In the genomic region with DNA sequence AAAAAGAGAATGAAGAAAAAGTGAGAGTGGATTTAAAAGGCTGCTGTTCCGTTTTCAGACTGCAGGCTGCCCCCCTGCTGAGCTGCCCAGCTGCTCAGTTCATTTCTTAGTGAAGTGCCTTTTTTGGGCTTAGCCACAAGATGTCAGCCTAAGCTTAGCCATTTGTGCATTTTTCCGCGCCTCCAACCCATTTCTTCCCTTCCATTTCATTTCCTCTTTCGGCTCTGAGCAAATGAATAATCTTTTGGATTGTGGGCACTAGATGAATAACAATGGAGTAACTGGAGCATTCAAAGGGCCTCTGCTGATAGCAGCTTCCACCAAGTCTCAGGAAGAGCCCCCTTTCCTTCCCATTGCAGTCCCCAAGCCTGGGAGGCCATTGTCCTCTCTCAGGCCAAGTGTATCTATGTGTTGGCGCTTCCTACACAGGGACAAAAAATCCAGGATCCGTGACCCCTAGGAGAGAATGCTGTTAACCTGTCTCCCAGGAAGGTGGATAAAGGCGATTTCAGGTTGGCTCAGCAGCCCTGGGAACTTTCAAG, we compare ENCODE assay signal across 1 cellular context.
TF ChIP-seq lines count a peak whose summit lies in the region.

No MANE protein-coding gene starts in this region.

TF ChIP-seq in HepG2, 621 proteins besides CTCF, POLR2A, EP300 and RAD21 (continued from another document and continues in another):
- TF ChIP-seq ZNF644 (CRISPR knock-in tag; IDR thresholded peaks at IDR 0.05; ENCODE audit: low read depth) = 0 out of 2 replicates have a peak, but pooled peaks have one; percentile 74
- TF ChIP-seq RFX1 (IDR thresholded peaks at IDR 0.05) = no peak
- TF ChIP-seq NFE2L2 (IDR thresholded peaks at IDR 0.05; ENCODE audit: low read length) = no peak
- TF ChIP-seq CBX5 (CRISPR knock-in tag; IDR thresholded peaks at IDR 0.05; ENCODE audit: borderline replicate concordance) = peak; percentile 25; the same call in 1 of the 2 replicates
- peak; percentile 58; the same call in 1 of the 2 replicates for TF ChIP-seq RFXANK (CRISPR knock-in tag; IDR thresholded peaks at IDR 0.05)
- no peak for TF ChIP-seq NCOA5 (CRISPR knock-in tag; IDR thresholded peaks at IDR 0.05)
- no peak for TF ChIP-seq ELF4 (CRISPR knock-in tag; IDR thresholded peaks at IDR 0.05; ENCODE audit: borderline replicate concordance)
- 0 out of 2 replicates have a peak, but pooled peaks have one; percentile 59 for TF ChIP-seq CC2D1A (CRISPR knock-in tag; IDR thresholded peaks at IDR 0.05)
- no peak for TF ChIP-seq HHEX (CRISPR knock-in tag; IDR thresholded peaks at IDR 0.05)
- peak; percentile 39; the same call in 1 of the 2 replicates for TF ChIP-seq SALL2 (CRISPR knock-in tag; IDR thresholded peaks at IDR 0.05)
- no peak for TF ChIP-seq BCL6 (CRISPR knock-in tag; IDR thresholded peaks at IDR 0.05)
- TF ChIP-seq, protein P1, sequence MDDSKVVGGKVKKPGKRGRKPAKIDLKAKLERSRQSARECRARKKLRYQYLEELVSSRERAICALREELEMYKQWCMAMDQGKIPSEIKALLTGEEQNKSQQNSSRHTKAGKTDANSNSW (CRISPR knock-in tag; IDR thresholded peaks at IDR 0.05; ENCODE audit: borderline replicate concordance) = no peak
- no peak; the same call in 1 of the 2 replicates for TF ChIP-seq FOSL2 (CRISPR knock-in tag; IDR thresholded peaks at IDR 0.05)
- TF ChIP-seq, protein P2, sequence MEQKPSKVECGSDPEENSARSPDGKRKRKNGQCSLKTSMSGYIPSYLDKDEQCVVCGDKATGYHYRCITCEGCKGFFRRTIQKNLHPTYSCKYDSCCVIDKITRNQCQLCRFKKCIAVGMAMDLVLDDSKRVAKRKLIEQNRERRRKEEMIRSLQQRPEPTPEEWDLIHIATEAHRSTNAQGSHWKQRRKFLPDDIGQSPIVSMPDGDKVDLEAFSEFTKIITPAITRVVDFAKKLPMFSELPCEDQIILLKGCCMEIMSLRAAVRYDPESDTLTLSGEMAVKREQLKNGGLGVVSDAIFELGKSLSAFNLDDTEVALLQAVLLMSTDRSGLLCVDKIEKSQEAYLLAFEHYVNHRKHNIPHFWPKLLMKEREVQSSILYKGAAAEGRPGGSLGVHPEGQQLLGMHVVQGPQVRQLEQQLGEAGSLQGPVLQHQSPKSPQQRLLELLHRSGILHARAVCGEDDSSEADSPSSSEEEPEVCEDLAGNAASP (CRISPR knock-in tag; IDR thresholded peaks at IDR 0.05; ENCODE audit: borderline replicate concordance) = peak; percentile 65; the same call in 1 of the 2 replicates
- 0 out of 2 replicates have a peak, but pooled peaks have one; percentile 39 for TF ChIP-seq MEIS2 (CRISPR knock-in tag; IDR thresholded peaks at IDR 0.05)
- TF ChIP-seq, protein P3, sequence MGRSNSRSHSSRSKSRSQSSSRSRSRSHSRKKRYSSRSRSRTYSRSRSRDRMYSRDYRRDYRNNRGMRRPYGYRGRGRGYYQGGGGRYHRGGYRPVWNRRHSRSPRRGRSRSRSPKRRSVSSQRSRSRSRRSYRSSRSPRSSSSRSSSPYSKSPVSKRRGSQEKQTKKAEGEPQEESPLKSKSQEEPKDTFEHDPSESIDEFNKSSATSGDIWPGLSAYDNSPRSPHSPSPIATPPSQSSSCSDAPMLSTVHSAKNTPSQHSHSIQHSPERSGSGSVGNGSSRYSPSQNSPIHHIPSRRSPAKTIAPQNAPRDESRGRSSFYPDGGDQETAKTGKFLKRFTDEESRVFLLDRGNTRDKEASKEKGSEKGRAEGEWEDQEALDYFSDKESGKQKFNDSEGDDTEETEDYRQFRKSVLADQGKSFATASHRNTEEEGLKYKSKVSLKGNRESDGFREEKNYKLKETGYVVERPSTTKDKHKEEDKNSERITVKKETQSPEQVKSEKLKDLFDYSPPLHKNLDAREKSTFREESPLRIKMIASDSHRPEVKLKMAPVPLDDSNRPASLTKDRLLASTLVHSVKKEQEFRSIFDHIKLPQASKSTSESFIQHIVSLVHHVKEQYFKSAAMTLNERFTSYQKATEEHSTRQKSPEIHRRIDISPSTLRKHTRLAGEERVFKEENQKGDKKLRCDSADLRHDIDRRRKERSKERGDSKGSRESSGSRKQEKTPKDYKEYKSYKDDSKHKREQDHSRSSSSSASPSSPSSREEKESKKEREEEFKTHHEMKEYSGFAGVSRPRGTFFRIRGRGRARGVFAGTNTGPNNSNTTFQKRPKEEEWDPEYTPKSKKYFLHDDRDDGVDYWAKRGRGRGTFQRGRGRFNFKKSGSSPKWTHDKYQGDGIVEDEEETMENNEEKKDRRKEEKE (IDR thresholded peaks at IDR 0.05) = no peak
- TF ChIP-seq ZMAT3 (CRISPR knock-in tag; conservative IDR thresholded peaks at IDR 0.05) = no peak
- TF ChIP-seq ZNF629 (CRISPR knock-in tag; conservative IDR thresholded peaks at IDR 0.05) = 0 out of 2 replicates have a peak, but pooled peaks have one; percentile 5
- TF ChIP-seq DMAP1 (CRISPR knock-in tag; IDR thresholded peaks at IDR 0.05) = no peak
- TF ChIP-seq ERF (CRISPR knock-in tag; IDR thresholded peaks at IDR 0.05) = peak; percentile 92
- TF ChIP-seq, protein P4, sequence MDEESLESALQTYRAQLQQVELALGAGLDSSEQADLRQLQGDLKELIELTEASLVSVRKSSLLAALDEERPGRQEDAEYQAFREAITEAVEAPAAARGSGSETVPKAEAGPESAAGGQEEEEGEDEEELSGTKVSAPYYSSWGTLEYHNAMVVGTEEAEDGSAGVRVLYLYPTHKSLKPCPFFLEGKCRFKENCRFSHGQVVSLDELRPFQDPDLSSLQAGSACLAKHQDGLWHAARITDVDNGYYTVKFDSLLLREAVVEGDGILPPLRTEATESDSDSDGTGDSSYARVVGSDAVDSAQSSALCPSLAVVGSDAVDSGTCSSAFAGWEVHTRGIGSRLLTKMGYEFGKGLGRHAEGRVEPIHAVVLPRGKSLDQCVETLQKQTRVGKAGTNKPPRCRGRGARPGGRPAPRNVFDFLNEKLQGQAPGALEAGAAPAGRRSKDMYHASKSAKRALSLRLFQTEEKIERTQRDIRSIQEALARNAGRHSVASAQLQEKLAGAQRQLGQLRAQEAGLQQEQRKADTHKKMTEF (CRISPR knock-in tag; IDR thresholded peaks at IDR 0.05) = peak; percentile 22; the same call in 1 of the 2 replicates
- 0 out of 2 replicates have a peak, but pooled peaks have one; percentile 43 for TF ChIP-seq SIN3B (IDR thresholded peaks at IDR 0.05; ENCODE audit: low read length)
- peak; percentile 38; the same call in 1 of the 2 replicates for TF ChIP-seq YEATS2 (CRISPR knock-in tag; IDR thresholded peaks at IDR 0.05; ENCODE audit: borderline replicate concordance)
- no peak for TF ChIP-seq ZNF569 (CRISPR knock-in tag; IDR thresholded peaks at IDR 0.05; ENCODE audit: borderline replicate concordance)
- TF ChIP-seq, protein P5, sequence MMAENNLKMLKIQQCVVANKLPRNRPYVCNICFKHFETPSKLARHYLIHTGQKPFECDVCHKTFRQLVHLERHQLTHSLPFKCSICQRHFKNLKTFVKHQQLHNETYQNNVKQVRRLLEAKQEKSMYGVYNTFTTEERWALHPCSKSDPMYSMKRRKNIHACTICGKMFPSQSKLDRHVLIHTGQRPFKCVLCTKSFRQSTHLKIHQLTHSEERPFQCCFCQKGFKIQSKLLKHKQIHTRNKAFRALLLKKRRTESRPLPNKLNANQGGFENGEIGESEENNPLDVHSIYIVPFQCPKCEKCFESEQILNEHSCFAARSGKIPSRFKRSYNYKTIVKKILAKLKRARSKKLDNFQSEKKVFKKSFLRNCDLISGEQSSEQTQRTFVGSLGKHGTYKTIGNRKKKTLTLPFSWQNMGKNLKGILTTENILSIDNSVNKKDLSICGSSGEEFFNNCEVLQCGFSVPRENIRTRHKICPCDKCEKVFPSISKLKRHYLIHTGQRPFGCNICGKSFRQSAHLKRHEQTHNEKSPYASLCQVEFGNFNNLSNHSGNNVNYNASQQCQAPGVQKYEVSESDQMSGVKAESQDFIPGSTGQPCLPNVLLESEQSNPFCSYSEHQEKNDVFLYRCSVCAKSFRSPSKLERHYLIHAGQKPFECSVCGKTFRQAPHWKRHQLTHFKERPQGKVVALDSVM (CRISPR knock-in tag; IDR thresholded peaks at IDR 0.05) = no peak
- TF ChIP-seq ZNF761 (CRISPR knock-in tag; conservative IDR thresholded peaks at IDR 0.05) = 0 out of 2 replicates have a peak, but pooled peaks have one; percentile 70
- no peak for TF ChIP-seq ZNF816 (CRISPR knock-in tag; IDR thresholded peaks at IDR 0.05; ENCODE audit: borderline replicate concordance)
- TF ChIP-seq ZNF501 (CRISPR knock-in tag; IDR thresholded peaks at IDR 0.05) = peak; percentile 80
- peak; percentile 60; the same call in 1 of the 2 replicates for TF ChIP-seq ZNF383 (CRISPR knock-in tag; IDR thresholded peaks at IDR 0.05; ENCODE audit: borderline replicate concordance)
- TF ChIP-seq PRDM4 (CRISPR knock-in tag; IDR thresholded peaks at IDR 0.05; ENCODE audit: borderline replicate concordance) = no peak
- TF ChIP-seq ZNF275 (CRISPR knock-in tag; IDR thresholded peaks at IDR 0.05; ENCODE audit: borderline replicate concordance) = no peak
- peak; percentile 60; the same call in 1 of the 2 replicates for TF ChIP-seq HOXA3 (CRISPR knock-in tag; IDR thresholded peaks at IDR 0.05)
- no peak for TF ChIP-seq MEF2D (CRISPR knock-in tag; IDR thresholded peaks at IDR 0.05)
- TF ChIP-seq PHF20 (CRISPR knock-in tag; IDR thresholded peaks at IDR 0.05) = no peak
- peak; percentile 40; the same call in 1 of the 2 replicates for TF ChIP-seq ISL2 (CRISPR knock-in tag; IDR thresholded peaks at IDR 0.05)
- TF ChIP-seq ZNF639 (CRISPR knock-in tag; conservative IDR thresholded peaks at IDR 0.05) = no peak
- TF ChIP-seq ZNF121 (CRISPR knock-in tag; IDR thresholded peaks at IDR 0.05) = no peak
- TF ChIP-seq ZFP62 (CRISPR knock-in tag; IDR thresholded peaks at IDR 0.05) = no peak
- TF ChIP-seq, protein P6, sequence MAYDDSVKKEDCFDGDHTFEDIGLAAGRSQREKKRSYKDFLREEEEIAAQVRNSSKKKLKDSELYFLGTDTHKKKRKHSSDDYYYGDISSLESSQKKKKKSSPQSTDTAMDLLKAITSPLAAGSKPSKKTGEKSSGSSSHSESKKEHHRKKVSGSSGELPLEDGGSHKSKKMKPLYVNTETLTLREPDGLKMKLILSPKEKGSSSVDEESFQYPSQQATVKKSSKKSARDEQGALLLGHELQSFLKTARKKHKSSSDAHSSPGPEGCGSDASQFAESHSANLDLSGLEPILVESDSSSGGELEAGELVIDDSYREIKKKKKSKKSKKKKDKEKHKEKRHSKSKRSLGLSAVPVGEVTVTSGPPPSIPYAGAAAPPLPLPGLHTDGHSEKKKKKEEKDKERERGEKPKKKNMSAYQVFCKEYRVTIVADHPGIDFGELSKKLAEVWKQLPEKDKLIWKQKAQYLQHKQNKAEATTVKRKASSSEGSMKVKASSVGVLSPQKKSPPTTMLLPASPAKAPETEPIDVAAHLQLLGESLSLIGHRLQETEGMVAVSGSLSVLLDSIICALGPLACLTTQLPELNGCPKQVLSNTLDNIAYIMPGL (CRISPR knock-in tag; IDR thresholded peaks at IDR 0.05; ENCODE audit: borderline replicate concordance in 1 of 2, low read depth in 1 of 2) = peak; percentile 93 to 96
- peak; percentile 70 for TF ChIP-seq GATAD2A (CRISPR knock-in tag; IDR thresholded peaks at IDR 0.05)
- TF ChIP-seq FOXP4 (CRISPR knock-in tag; IDR thresholded peaks at IDR 0.05) = 0 out of 2 replicates have a peak, but pooled peaks have one; percentile 20
